ENCODE assay signal across 8 cellular contexts in genomic region chr10:67837519-67838314, GRCh38. TPM values are rescaled to one million over a fixed set of nuclear protein-coding genes. Genes with fewer than 3 reads are reported as not detected.
DNase-seq lines count a peak whose midpoint lies in the region; ATAC-seq and TF ChIP-seq lines count a peak whose summit lies in the region.

Gene DNAJC12, minus strand, starts transcription at chr10:67838188. Its CDS starts 177 bp downstream, at chr10:67838011.

- no peaks in the 10 kb centered on the region for H3K79me2 ChIP-seq in PC-9 (ENCODE audit: low read depth)

- H3K4me2 ChIP-seq in PC-9: no peak within 1 kb of the TSS

- 0 out of 2 replicates have a peak within 1 kb of the TSS, but pooled peaks have one; percentile 24 for H2AFZ ChIP-seq in PC-9

- no peaks in the 10 kb centered on the region for H3K9me2 ChIP-seq in PC-9 (ENCODE audit: insufficient read depth)

- no peak within 1 kb of the TSS for H3K4me3 ChIP-seq in PC-9
- H3K4me3 ChIP-seq in vagina: peak within 1 kb of the TSS; percentile 18 to 31
- H3K4me3 ChIP-seq in effector memory CD4-positive, alpha-beta T cell (ENCODE audit: insufficient read depth, low read depth, low read length, poor library complexity, severe bottlenecking): no peak within 1 kb of the TSS

- intact Hi-C loops in PC-9 (cut with micrococcal nuclease; ENCODE audit: unreplicated experiment): no loop called here
- intact Hi-C loops in vagina (cut with DNase I): no loop called here

- peak; percentile 89 to 90 for DNase-seq in AML-193 (lab: John Stamatoyannopoulos, UW)
- DNase-seq in HuH-7.5 (ENCODE audit: low spot score): peak; percentile 12
- DNase-seq in PC-9: no peak
- DNase-seq in cerebellar nuclear complex (lab: John Stamatoyannopoulos, UW): peak; percentile 75 to 94
- peak; percentile 10 to 57 for DNase-seq in lung microvascular endothelial cell (ENCODE audit: low read depth in 2 of 2)
- DNase-seq in vagina (ENCODE audit: extremely low spot score in 2 of 2): no peak
- no peak for DNase-seq in effector memory CD4-positive, alpha-beta T cell

- H3K9me3 ChIP-seq in PC-9 (ENCODE audit: insufficient read depth, low read depth) (no peaks in the 10 kb centered on the region; the same call in 1 of the 2 replicates), vagina (no peaks in the 10 kb centered on the region)
- H3K9me3 ChIP-seq in effector memory CD4-positive, alpha-beta T cell (ENCODE audit: control insufficient read depth, low read length): no peaks in the 10 kb centered on the region

- POLR2A ChIA-PET in PC-9 (lab: Charles Lee; ENCODE audit: unreplicated experiment): no interaction called here

- no peaks in the 10 kb centered on the region for H4K20me1 ChIP-seq in PC-9 (ENCODE audit: insufficient read depth)

- BruUV-seq in PC-9 (replicated peaks; lab: Mats Ljungman, UMichigan): no TSS peak

- H3K27ac ChIP-seq in PC-9 (no peak within 1 kb of the TSS), vagina (peak within 1 kb of the TSS; percentile 0)
- H3K27ac ChIP-seq in effector memory CD4-positive, alpha-beta T cell (ENCODE audit: insufficient read depth, low read length, poor library complexity, severe bottlenecking): no peak within 1 kb of the TSS

- no peaks in the 10 kb centered on the region for H3F3A ChIP-seq in PC-9 (ENCODE audit: insufficient read depth, low read depth)

- CTCF ChIA-PET in PC-9 (lab: Charles Lee): no interaction called here

- ATAC-seq in GM18861 (IDR thresholded peaks at IDR 0.05; ENCODE audit: unreplicated experiment): peak; percentile 93

- peak in 1 of 2 donors; percentile 22 for TF ChIP-seq POLR2A in vagina (IDR thresholded peaks at IDR 0.05)

- no peak for TF ChIP-seq CTCF in PC-9 (conservative IDR thresholded peaks at IDR 0.05)
- TF ChIP-seq CTCF in vagina (IDR thresholded peaks at IDR 0.05): no peak

- no peaks in the 10 kb centered on the region for H3K27me3 ChIP-seq in PC-9 (ENCODE audit: insufficient read depth, low read depth)
- no peaks in the 10 kb centered on the region for H3K27me3 ChIP-seq in vagina
- H3K27me3 ChIP-seq in effector memory CD4-positive, alpha-beta T cell (replicated peaks; ENCODE audit: control insufficient read depth, insufficient read depth, low read length, poor library complexity, severe bottlenecking): no peaks in the 10 kb centered on the region

- no peaks in the 10 kb centered on the region for H3K36me3 ChIP-seq in PC-9 (ENCODE audit: low read depth)
- no peaks in the 10 kb centered on the region for H3K36me3 ChIP-seq in vagina
- H3K36me3 ChIP-seq in effector memory CD4-positive, alpha-beta T cell (ENCODE audit: control insufficient read depth, insufficient read depth, low read length): no peaks in the 10 kb centered on the region

- H3K4me1 ChIP-seq in PC-9 (replicated peaks; ENCODE audit: insufficient read depth): no peaks in the 10 kb centered on the region
- H3K4me1 ChIP-seq in vagina: no peaks in the 10 kb centered on the region
- H3K4me1 ChIP-seq in effector memory CD4-positive, alpha-beta T cell (ENCODE audit: control insufficient read depth, insufficient read depth, low read length, poor library complexity, severe bottlenecking): no peaks in the 10 kb centered on the region

RNA-seq across cellular contexts. Expression of gene DNAJC12, which starts in this region (rescaled TPM):
- 0.33 TPM in 1 of 2 replicates, not detected in the other for total RNA-seq in PC-9 (2021)
- total RNA-seq in lung microvascular endothelial cell: 4.1 and 6.3 TPM in 2 replicates
- total RNA-seq in vagina: 2.7 TPM

Comparison
In these comparisons a context has a peak if more than half of its experiments do, and no peak if none do; other contexts are left out.
1. DNase-seq: peak in AML-193 (2 of 2), HuH-7.5 (single experiment), cerebellar nuclear complex (2 of 2) and lung microvascular endothelial cell (2 of 2); none in PC-9 (0 of 2), vagina (0 of 2) and effector memory CD4-positive, alpha-beta T cell (0 of 3).
2. H3K4me3 ChIP-seq: peak in vagina (2 of 2); none in PC-9 (single experiment) and effector memory CD4-positive, alpha-beta T cell (single experiment).